25 cellular contexts compared by ENCODE assay signal in genomic region chr14:98728024-98728423, GRCh38.
"Had no signal": no experiment of that assay in that cellular context is flagged by ENCODE, and none has a peak within 500 bp of the region (broad histone marks: within the 10 kb centered on the region; RNA-seq: fewer than 3 reads in every experiment).

No MANE protein-coding gene starts in this region.

- H3K27ac Mint-ChIP-seq: dendritic cell treated with granulocyte-macrophage colony-stimulating factor and Interleukin-4, amounts not matched to agents 40 ng/mL and 50 ng/mL, for 4 days; effector memory CD8-positive, alpha-beta T cell; endodermal cell had no signal

- DNase-seq: colonic mucosa; cortex of kidney; dermis blood vessel endothelial cell; dorsolateral prefrontal cortex; effector CD4-positive, alpha-beta T cell; effector CD8-positive, alpha-beta T cell; effector memory CD4-positive, alpha-beta T cell; effector memory CD8-positive, alpha-beta T cell; endodermal cell; erythroblast; esophagus squamous epithelium; foreskin fibroblast; foreskin keratinocyte; foreskin melanocyte; gastrocnemius medialis; glutamatergic neuron; head of caudate nucleus; heart left ventricle; heart right ventricle had no signal

- H3K27ac ChIP-seq: colonic mucosa, coronary artery, dorsolateral prefrontal cortex, epithelial cell of prostate, esophagus muscularis mucosa, esophagus squamous epithelium, foreskin keratinocyte, gastrocnemius medialis, gastroesophageal sphincter, heart left ventricle, heart right ventricle had no signal

- H3K36me3 ChIP-seq: colonic mucosa, esophagus muscularis mucosa, esophagus squamous epithelium, gastrocnemius medialis, gastroesophageal sphincter, heart left ventricle, heart right ventricle had no signal

- H3K9me3 Mint-ChIP-seq: dendritic cell treated with granulocyte-macrophage colony-stimulating factor and Interleukin-4, amounts not matched to agents 40 ng/mL and 50 ng/mL, for 4 days; effector memory CD8-positive, alpha-beta T cell; endodermal cell had no signal

- H3K4me3 ChIP-seq: colonic mucosa, coronary artery, dorsolateral prefrontal cortex, esophagus muscularis mucosa, esophagus squamous epithelium, gastrocnemius medialis, gastroesophageal sphincter, heart left ventricle, heart right ventricle had no signal

- H3K4me3 Mint-ChIP-seq: dendritic cell treated with granulocyte-macrophage colony-stimulating factor and Interleukin-4, amounts not matched to agents 40 ng/mL and 50 ng/mL, for 4 days; effector memory CD8-positive, alpha-beta T cell; endodermal cell had no signal

- H3K27me3 ChIP-seq: colonic mucosa, foreskin keratinocyte, gastrocnemius medialis had no signal

- H3K9me3 ChIP-seq: colonic mucosa, esophagus muscularis mucosa, esophagus squamous epithelium, gastrocnemius medialis, gastroesophageal sphincter, heart left ventricle, heart right ventricle had no signal

- H3K4me1 ChIP-seq: colonic mucosa, esophagus muscularis mucosa, esophagus squamous epithelium, foreskin keratinocyte, gastrocnemius medialis, gastroesophageal sphincter, heart left ventricle, heart right ventricle had no signal

- ATAC-seq: effector memory CD8-positive, alpha-beta T cell; esophagus mucosa; foreskin keratinocyte; gastrocnemius medialis; gastroesophageal sphincter; heart left ventricle; heart right ventricle had no signal
